ENCODE assay signal across 1 cellular context in genomic region chr22:42070517-42071422, GRCh38.
TF ChIP-seq lines count a peak whose summit lies in the region.

NAGA (minus strand) TSS chr22:42070812; CDS start chr22:42070297, 515 bp downstream.

TF ChIP-seq in K562, 482 proteins besides CTCF, POLR2A, EP300 and RAD21 (continued from another document and continues in another):
- TF ChIP-seq SIN3A (IDR thresholded peaks at IDR 0.05; ENCODE audit: borderline replicate concordance in 2 of 2, control insufficient read depth in 1 of 2, low read depth in 2 of 2, low read length in 2 of 2) (peak; percentile 26 to 47; a peak in 1 of 4 replicates), NR2C2 (CRISPR knock-in tag; IDR thresholded peaks at IDR 0.05) (0 out of 2 replicates have a peak, but pooled peaks have one; percentile 47), NR2C2 (tag; IDR thresholded peaks at IDR 0.05) (no peak; the same call in 1 of the 2 replicates), KAT2B (IDR thresholded peaks at IDR 0.05; ENCODE audit: low read depth, low read length) (no peak), MBD1 (CRISPR knock-in tag; IDR thresholded peaks at IDR 0.05) (no peak), MLLT1 (IDR thresholded peaks at IDR 0.05) (peak in 1 of 2 experiments; percentile 69; a peak in 1 of 4 replicates), ZNF282 (CRISPR knock-in tag; IDR thresholded peaks at IDR 0.05) (no peak), ZHX1 (conservative IDR thresholded peaks at IDR 0.05; ENCODE audit: low read length) (no peak), ERF (CRISPR knock-in tag; IDR thresholded peaks at IDR 0.05) (peak; percentile 11; the same call in 1 of the 2 replicates), ZBTB43 (CRISPR knock-in tag; IDR thresholded peaks at IDR 0.05) (no peak), VEZF1 (CRISPR knock-in tag; IDR thresholded peaks at IDR 0.05) (peak; percentile 83), RBM25 (IDR thresholded peaks at IDR 0.05; ENCODE audit: low read depth, low read length, severe bottlenecking) (no peak), THRA (IDR thresholded peaks at IDR 0.05) (no peak), TAL1 (IDR thresholded peaks at IDR 0.05) (no peak), SREBF2 (CRISPR knock-in tag; IDR thresholded peaks at IDR 0.05) (no peak), POLR3A (IDR thresholded peaks at IDR 0.05; ENCODE audit: borderline replicate concordance, extremely low read depth, insufficient read depth, insufficient read length) (no peak), ETV1 (tag; conservative IDR thresholded peaks at IDR 0.05; ENCODE audit: low read depth) (peak; percentile 22; the same call in 1 of the 2 replicates), FOXJ2 (tag; IDR thresholded peaks at IDR 0.05) (no peak), POLR2H (tag; IDR thresholded peaks at IDR 0.05; ENCODE audit: low read depth) (peak; percentile 70), TOE1 (IDR thresholded peaks at IDR 0.05; ENCODE audit: borderline replicate concordance) (no peak; the same call in 1 of the 2 replicates), TOE1 (CRISPR knock-in tag; IDR thresholded peaks at IDR 0.05; ENCODE audit: borderline replicate concordance, low read depth) (no peak; the same call in 1 of the 2 replicates), EGR1 (conservative IDR thresholded peaks at IDR 0.05) (peak; percentile 92), TFAP4 (CRISPR knock-in tag; IDR thresholded peaks at IDR 0.05; ENCODE audit: borderline replicate concordance) (peak; percentile 77), DPF2 (IDR thresholded peaks at IDR 0.05) (peak; percentile 50), HDAC2 (IDR thresholded peaks at IDR 0.05) (peak; percentile 60; the same call in 1 of the 2 replicates), FOXP1 (CRISPR knock-in tag; IDR thresholded peaks at IDR 0.05) (0 out of 2 replicates have a peak, but pooled peaks have one; percentile 52), ZNF561 (CRISPR knock-in tag; conservative IDR thresholded peaks at IDR 0.05) (no peak), RBFOX2 (IDR thresholded peaks at IDR 0.05; ENCODE audit: low read depth, low read length) (peak; percentile 91), TAF7 (tag; IDR thresholded peaks at IDR 0.05) (0 out of 2 replicates have a peak, but pooled peaks have one; percentile 49), SUPT5H (IDR thresholded peaks at IDR 0.05) (peak; percentile 86), XRCC4 (IDR thresholded peaks at IDR 0.05; ENCODE audit: extremely low read depth, insufficient read depth, insufficient read length) (no peak), ZFP1 (CRISPR knock-in tag; IDR thresholded peaks at IDR 0.05) (no peak), KDM5B (IDR thresholded peaks at IDR 0.05; ENCODE audit: insufficient replicate concordance, low read depth, low read length) (peak; percentile 79), REST (CRISPR knock-in tag; IDR thresholded peaks at IDR 0.05; ENCODE audit: low read depth) (no peak), HDGF (IDR thresholded peaks at IDR 0.05) (no peak), KDM4B (IDR thresholded peaks at IDR 0.05; ENCODE audit: borderline replicate concordance in 2 of 2, low read depth in 1 of 2) (no peak), CC2D1A (IDR thresholded peaks at IDR 0.05) (peak; percentile 21; the same call in 1 of the 2 replicates), ZKSCAN8 (CRISPR knock-in tag; IDR thresholded peaks at IDR 0.05) (no peak), SNAPC5 (CRISPR knock-in tag; IDR thresholded peaks at IDR 0.05) (no peak), HLTF (IDR thresholded peaks at IDR 0.05) (no peak), CXXC5 (CRISPR knock-in tag; IDR thresholded peaks at IDR 0.05) (peak; percentile 80), ZNF165 (CRISPR knock-in tag; IDR thresholded peaks at IDR 0.05; ENCODE audit: borderline replicate concordance) (no peak), E2F3 (CRISPR knock-in tag; IDR thresholded peaks at IDR 0.05) (peak; percentile 13; the same call in 1 of the 2 replicates), ZNF384 (IDR thresholded peaks at IDR 0.05; ENCODE audit: low read depth, low read length) (no peak), TEAD4 (IDR thresholded peaks at IDR 0.05; ENCODE audit: low read length) (peak; percentile 8; the same call in 1 of the 2 replicates), TEAD4 (CRISPR knock-in tag; IDR thresholded peaks at IDR 0.05; ENCODE audit: borderline replicate concordance) (no peak), SIRT6 (IDR thresholded peaks at IDR 0.05; ENCODE audit: low read depth, low read length) (no peak), HNRNPL (IDR thresholded peaks at IDR 0.05; ENCODE audit: low read depth, low read length) (peak; percentile 81), PTBP1 (IDR thresholded peaks at IDR 0.05; ENCODE audit: low read depth, low read length) (no peak), ZBTB7A (IDR thresholded peaks at IDR 0.05; ENCODE audit: borderline replicate concordance, control insufficient read depth, low read depth, low read length) (peak; percentile 84), ID3 (CRISPR knock-in tag; IDR thresholded peaks at IDR 0.05) (no peak), ID3 (tag; IDR thresholded peaks at IDR 0.05) (peak; percentile 84; the same call in 1 of the 2 replicates), ZNF707 (CRISPR knock-in tag; conservative IDR thresholded peaks at IDR 0.05) (no peak)
